2 cellular contexts compared by ENCODE assay signal in genomic region chr10:1180836-1181235, GRCh38.
TF ChIP-seq lines count a peak whose summit lies in the region.

No MANE protein-coding gene starts in this region.

TF ChIP-seq in SK-N-SH, 30 proteins besides CTCF, POLR2A, EP300 and RAD21:
- TF ChIP-seq RXRA (IDR thresholded peaks at IDR 0.05; ENCODE audit: borderline replicate concordance, low read depth) (no peak), MAX (IDR thresholded peaks at IDR 0.05; ENCODE audit: low read depth) (no peak), RFX5 (IDR thresholded peaks at IDR 0.05; ENCODE audit: low read length) (no peak), CHD2 (IDR thresholded peaks at IDR 0.05; ENCODE audit: low read length, partially characterized antibody) (no peak), SMC3 (IDR thresholded peaks at IDR 0.05; ENCODE audit: low read depth, low read length) (no peak), USF2 (IDR thresholded peaks at IDR 0.05; ENCODE audit: borderline replicate concordance, low read depth, low read length) (no peak), TEAD4 (IDR thresholded peaks at IDR 0.05; ENCODE audit: borderline replicate concordance, insufficient read depth) (no peak), REST (IDR thresholded peaks at IDR 0.05; ENCODE audit: low read depth, low read length) (no peak), ZBTB33 (IDR thresholded peaks at IDR 0.05; ENCODE audit: borderline replicate concordance, low read depth) (no peak), TCF12 (IDR thresholded peaks at IDR 0.05) (no peak), GATA2 (CRISPR knock-in tag; IDR thresholded peaks at IDR 0.05) (no peak), RCOR1 (IDR thresholded peaks at IDR 0.05; ENCODE audit: low read length) (no peak), FOXM1 (IDR thresholded peaks at IDR 0.05; ENCODE audit: low read depth) (no peak), ELF1 (IDR thresholded peaks at IDR 0.05) (no peak), SIN3A (IDR thresholded peaks at IDR 0.05; ENCODE audit: borderline replicate concordance, low read depth, low read length) (no peak), MXI1 (IDR thresholded peaks at IDR 0.05; ENCODE audit: low read depth, low read length) (no peak), GABPA (IDR thresholded peaks at IDR 0.05; ENCODE audit: low read depth) (no peak), IRF3 (IDR thresholded peaks at IDR 0.05; ENCODE audit: low read depth, low read length) (no peak), JUND (IDR thresholded peaks at IDR 0.05) (no peak)
TF ChIP-seq in SK-N-SH: peak in this region for 0.

TF ChIP-seq in SK-N-SH treated with all-trans-retinoic acid at 6 μM for 48 hours, 23 proteins besides CTCF, POLR2A, EP300 and RAD21:
- TF ChIP-seq ZC3H10 (CRISPR knock-in tag; IDR thresholded peaks at IDR 0.05) (no peak), CREB5 (CRISPR knock-in tag; IDR thresholded peaks at IDR 0.05; ENCODE audit: low read depth) (no peak), PPARA (CRISPR knock-in tag; IDR thresholded peaks at IDR 0.05; ENCODE audit: borderline replicate concordance) (no peak), PATZ1 (CRISPR knock-in tag; IDR thresholded peaks at IDR 0.05; ENCODE audit: borderline replicate concordance) (no peak), BACH2 (CRISPR knock-in tag; IDR thresholded peaks at IDR 0.05; ENCODE audit: borderline replicate concordance) (no peak), TCF4 (CRISPR knock-in tag; IDR thresholded peaks at IDR 0.05; ENCODE audit: borderline replicate concordance) (no peak), ZNF70 (CRISPR knock-in tag; IDR thresholded peaks at IDR 0.05) (no peak), ZNF8 (CRISPR knock-in tag; IDR thresholded peaks at IDR 0.05) (no peak), ISL1 (CRISPR knock-in tag; IDR thresholded peaks at IDR 0.05) (no peak), ZFP30 (CRISPR knock-in tag; IDR thresholded peaks at IDR 0.05) (no peak), ZFP3 (CRISPR knock-in tag; IDR thresholded peaks at IDR 0.05) (no peak), ARNTL (CRISPR knock-in tag; IDR thresholded peaks at IDR 0.05; ENCODE audit: borderline replicate concordance, low read depth) (no peak), ESRRG (CRISPR knock-in tag; IDR thresholded peaks at IDR 0.05) (no peak), RARB (CRISPR knock-in tag; IDR thresholded peaks at IDR 0.05) (no peak), TOX (CRISPR knock-in tag; IDR thresholded peaks at IDR 0.05; ENCODE audit: borderline replicate concordance) (no peak), CSDC2 (CRISPR knock-in tag; IDR thresholded peaks at IDR 0.05) (no peak), TSHZ2 (CRISPR knock-in tag; IDR thresholded peaks at IDR 0.05) (no peak), GLIS3 (CRISPR knock-in tag; IDR thresholded peaks at IDR 0.05) (no peak), POU6F1 (CRISPR knock-in tag; IDR thresholded peaks at IDR 0.05; ENCODE audit: borderline replicate concordance, low read depth) (no peak)
